11 cellular contexts compared by ENCODE assay signal in genomic region chr18:76771132-76771824, GRCh38.
"Had no signal": no experiment of that assay in that cellular context is flagged by ENCODE, and none has a peak within 500 bp of the region (broad histone marks: within the 10 kb centered on the region; RNA-seq: fewer than 3 reads in every experiment).

No MANE protein-coding gene starts in this region.

- H3K27me3 ChIP-seq: body of pancreas, right atrium auricular region, thyroid gland, vagina had no signal

- H3K4me1 ChIP-seq: body of pancreas, right atrium auricular region, thyroid gland, vagina had no signal

- H3K9me3 ChIP-seq: body of pancreas, mucosa of descending colon, thyroid gland, vagina had no signal

- H3K27ac ChIP-seq: body of pancreas, right atrium auricular region, thyroid gland, vagina had no signal

- H3K36me3 ChIP-seq: right atrium auricular region, thyroid gland, vagina had no signal

- H3K4me2 ChIP-seq: smooth muscle cell had no signal

- H3K4me3 ChIP-seq: body of pancreas, mucosa of descending colon, right atrium auricular region, smooth muscle cell, thyroid gland, vagina had no signal

- DNase-seq: activated B cell treated with CpG ODN at 0.5 μM for 24 hours; activated CD4-positive, alpha-beta T cell treated with anti-CD3 and anti-CD28 coated beads, Interleukin-2, amount 10 ng/mL, durations not matched to agents 24 days and 14 days; amniotic stem cell; body of pancreas; left cardiac atrium; mucosa of descending colon; naive thymus-derived CD8-positive, alpha-beta T cell; thyroid gland had no signal
